Comparison of ENCODE assay signal across 23 cellular contexts in the genomic region with DNA sequence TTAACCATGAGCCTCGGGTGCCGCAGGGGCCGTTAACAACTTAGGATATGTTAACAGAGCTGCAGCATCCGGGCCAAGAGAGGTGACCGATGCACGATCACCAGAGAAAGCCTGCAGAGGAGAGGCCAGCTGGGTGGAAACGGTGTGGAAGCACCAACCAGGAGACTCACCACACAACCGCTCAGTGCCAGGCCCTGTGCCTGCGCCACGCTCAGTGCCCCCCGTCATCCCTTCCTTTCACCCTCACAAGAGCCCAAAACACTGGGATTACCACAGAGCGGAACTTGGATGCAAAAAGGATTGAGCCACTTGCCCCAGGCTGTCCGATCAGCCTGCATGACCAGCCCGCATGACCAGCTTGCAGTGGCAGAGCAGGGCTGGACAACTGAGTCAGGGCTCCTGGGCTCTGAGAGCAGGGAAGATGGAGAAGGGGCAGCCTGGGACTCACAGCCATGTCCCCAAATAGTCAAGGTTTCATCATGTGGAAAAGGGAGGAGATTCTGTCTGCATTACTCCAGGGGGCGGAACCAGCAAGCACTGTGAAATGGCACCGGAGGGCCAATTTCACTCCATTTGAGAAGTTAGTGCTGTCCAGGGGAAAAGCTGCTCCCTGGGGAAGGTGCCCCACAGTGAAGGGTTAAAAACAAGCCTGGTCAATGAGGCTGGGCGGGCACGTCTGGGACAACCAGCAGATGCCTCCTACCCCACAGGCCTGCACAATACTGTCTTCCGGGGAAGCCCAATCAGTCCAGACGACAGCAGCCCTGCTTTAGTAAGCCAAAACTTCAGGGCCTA.
"Had no signal": no experiment of that assay in that cellular context is flagged by ENCODE, and none has a peak within 500 bp of the region (broad histone marks: within the 10 kb centered on the region; RNA-seq: fewer than 3 reads in every experiment).

No MANE protein-coding gene starts in this region.

- H3K9me3 ChIP-seq: adrenal gland, breast epithelium had no signal

- H3K27ac Mint-ChIP-seq: activated CD8-positive, alpha-beta T cell treated with anti-CD3 and anti-CD28 coated beads for 36 hours; activated naive CD8-positive, alpha-beta T cell treated with anti-CD3 and anti-CD28 coated beads, Interleukin-2, amount 10 ng/mL, durations not matched to agents 7 days and 5 days; activated T-helper 17 cell treated with anti-CD3 and anti-CD28 coated beads, Interleukin-2, amount 50 U/mL, for 72 hours; T-helper 1 cell treated with Interleukin-12 subunit alpha and Interleukin-12 subunit beta and Interleukin-4 antibody, amounts not matched to agents 30 μg/mL and 1 μg/mL, for 36 hours had no signal

- H3K9me3 Mint-ChIP-seq: activated CD8-positive, alpha-beta T cell treated with anti-CD3 and anti-CD28 coated beads for 36 hours; activated naive CD8-positive, alpha-beta T cell treated with anti-CD3 and anti-CD28 coated beads, Interleukin-2, amount 10 ng/mL, durations not matched to agents 7 days and 5 days; activated T-helper 17 cell treated with anti-CD3 and anti-CD28 coated beads, Interleukin-2, amount 50 U/mL, for 72 hours; T-helper 1 cell treated with Interleukin-12 subunit alpha and Interleukin-12 subunit beta and Interleukin-4 antibody, amounts not matched to agents 30 μg/mL and 1 μg/mL, for 36 hours had no signal

- H3K4me1 ChIP-seq: adrenal gland, breast epithelium had no signal

- DNase-seq: activated CD4-positive, alpha-beta T cell treated with anti-CD3 and anti-CD28 coated beads for 4 hours; activated CD8-positive, alpha-beta T cell treated with anti-CD3 and anti-CD28 coated beads for 36 hours; activated naive CD4-positive, alpha-beta T cell treated with anti-CD3 and anti-CD28 coated beads, Interleukin-2, amount 50 U/mL, for 16 hours; activated naive CD8-positive, alpha-beta T cell treated with anti-CD3 and anti-CD28 coated beads, Interleukin-2, amount 10 ng/mL, durations not matched to agents 7 days and 5 days; activated T-cell treated with anti-CD3 and anti-CD28 coated beads, Interleukin-2, amount 50 U/mL, for 48 hours; adrenal gland; central memory CD4-positive, alpha-beta T cell; NCI-H1092; NCI-H1417; NCI-H2029; NCI-H2107; NCI-H2171 treated with DMSO at 0.1 percent for 48 hours; NCI-H226; NCI-H510A; NCI-H526 treated with DMSO at 0.1 percent for 48 hours; NCI-H82; RPMI8226; SHP77 had no signal

- H3K27me3 ChIP-seq: adrenal gland, breast epithelium had no signal

- H3K36me3 ChIP-seq: adrenal gland, breast epithelium had no signal

- H3K4me3 ChIP-seq: adrenal gland, breast epithelium had no signal

- H3K27me3 Mint-ChIP-seq: activated CD8-positive, alpha-beta T cell treated with anti-CD3 and anti-CD28 coated beads for 36 hours; activated naive CD8-positive, alpha-beta T cell treated with anti-CD3 and anti-CD28 coated beads, Interleukin-2, amount 10 ng/mL, durations not matched to agents 7 days and 5 days; activated T-helper 17 cell treated with anti-CD3 and anti-CD28 coated beads, Interleukin-2, amount 50 U/mL, for 72 hours had no signal

- H3K4me3 Mint-ChIP-seq: activated CD8-positive, alpha-beta T cell treated with anti-CD3 and anti-CD28 coated beads for 36 hours; activated naive CD8-positive, alpha-beta T cell treated with anti-CD3 and anti-CD28 coated beads, Interleukin-2, amount 10 ng/mL, durations not matched to agents 7 days and 5 days; activated T-helper 17 cell treated with anti-CD3 and anti-CD28 coated beads, Interleukin-2, amount 50 U/mL, for 72 hours; T-helper 1 cell treated with Interleukin-12 subunit alpha and Interleukin-12 subunit beta and Interleukin-4 antibody, amounts not matched to agents 30 μg/mL and 1 μg/mL, for 36 hours had no signal

- ATAC-seq: activated CD4-positive, CD25-positive, alpha-beta regulatory T cell treated with anti-CD3 and anti-CD28 coated beads, Interleukin-2, amount 50 U/mL, for 24 hours; activated CD8-positive, alpha-beta T cell treated with anti-CD3 and anti-CD28 coated beads for 36 hours; activated T-helper 17 cell treated with anti-CD3 and anti-CD28 coated beads, Interleukin-2, amount 50 U/mL, for 72 hours had no signal

- H3K27ac ChIP-seq: adrenal gland, breast epithelium, KMS-11 had no signal

- H3K9ac ChIP-seq: KMS-11 had no signal

- H3K4me1 Mint-ChIP-seq: activated naive CD8-positive, alpha-beta T cell treated with anti-CD3 and anti-CD28 coated beads, Interleukin-2, amount 10 ng/mL, durations not matched to agents 7 days and 5 days; activated T-helper 17 cell treated with anti-CD3 and anti-CD28 coated beads, Interleukin-2, amount 50 U/mL, for 72 hours had no signal
